1 cellular context compared by ENCODE assay signal in the genomic region with DNA sequence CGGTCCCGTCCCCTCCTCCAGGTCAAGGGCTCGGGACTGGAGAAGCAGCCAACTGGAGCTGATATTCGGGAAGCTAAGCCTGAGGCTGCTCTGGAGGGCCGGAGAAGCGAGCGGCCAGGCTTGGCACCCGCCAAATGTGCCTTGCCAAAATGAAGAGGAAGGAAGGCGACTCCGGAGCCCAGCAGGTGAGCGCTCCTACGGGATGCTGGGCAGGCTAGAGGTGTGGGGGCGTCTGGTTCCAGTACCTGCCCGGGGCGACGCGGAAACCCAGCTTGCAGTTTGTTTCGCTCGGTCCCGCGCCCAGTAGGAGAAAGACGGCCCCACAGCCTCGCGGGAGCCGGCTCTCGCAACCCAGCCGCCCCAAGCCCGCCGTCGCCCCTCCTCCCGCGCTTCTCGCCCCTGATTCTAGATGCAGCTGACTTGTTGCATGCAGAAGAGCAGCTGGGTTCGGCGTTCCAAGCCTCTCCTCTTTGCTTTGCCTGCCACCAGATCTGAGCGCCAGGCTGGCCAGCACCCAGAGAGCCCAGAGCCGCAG.
TF ChIP-seq lines count a peak whose summit lies in the region.

No MANE protein-coding gene starts in this region.

TF ChIP-seq in WTC11, 78 proteins besides CTCF, POLR2A, EP300 and RAD21 (continued from another document):
- TF ChIP-seq NFE2L1 (CRISPR knock-in tag; IDR thresholded peaks at IDR 0.05) (no peak), ZBTB21 (CRISPR knock-in tag; IDR thresholded peaks at IDR 0.05; ENCODE audit: borderline replicate concordance) (no peak), ZNF396 (CRISPR knock-in tag; IDR thresholded peaks at IDR 0.05; ENCODE audit: borderline replicate concordance) (no peak)
- TF ChIP-seq, protein P1, sequence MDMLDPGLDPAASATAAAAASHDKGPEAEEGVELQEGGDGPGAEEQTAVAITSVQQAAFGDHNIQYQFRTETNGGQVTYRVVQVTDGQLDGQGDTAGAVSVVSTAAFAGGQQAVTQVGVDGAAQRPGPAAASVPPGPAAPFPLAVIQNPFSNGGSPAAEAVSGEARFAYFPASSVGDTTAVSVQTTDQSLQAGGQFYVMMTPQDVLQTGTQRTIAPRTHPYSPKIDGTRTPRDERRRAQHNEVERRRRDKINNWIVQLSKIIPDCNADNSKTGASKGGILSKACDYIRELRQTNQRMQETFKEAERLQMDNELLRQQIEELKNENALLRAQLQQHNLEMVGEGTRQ (CRISPR knock-in tag; IDR thresholded peaks at IDR 0.05) = no peak
- TF ChIP-seq, protein P2, sequence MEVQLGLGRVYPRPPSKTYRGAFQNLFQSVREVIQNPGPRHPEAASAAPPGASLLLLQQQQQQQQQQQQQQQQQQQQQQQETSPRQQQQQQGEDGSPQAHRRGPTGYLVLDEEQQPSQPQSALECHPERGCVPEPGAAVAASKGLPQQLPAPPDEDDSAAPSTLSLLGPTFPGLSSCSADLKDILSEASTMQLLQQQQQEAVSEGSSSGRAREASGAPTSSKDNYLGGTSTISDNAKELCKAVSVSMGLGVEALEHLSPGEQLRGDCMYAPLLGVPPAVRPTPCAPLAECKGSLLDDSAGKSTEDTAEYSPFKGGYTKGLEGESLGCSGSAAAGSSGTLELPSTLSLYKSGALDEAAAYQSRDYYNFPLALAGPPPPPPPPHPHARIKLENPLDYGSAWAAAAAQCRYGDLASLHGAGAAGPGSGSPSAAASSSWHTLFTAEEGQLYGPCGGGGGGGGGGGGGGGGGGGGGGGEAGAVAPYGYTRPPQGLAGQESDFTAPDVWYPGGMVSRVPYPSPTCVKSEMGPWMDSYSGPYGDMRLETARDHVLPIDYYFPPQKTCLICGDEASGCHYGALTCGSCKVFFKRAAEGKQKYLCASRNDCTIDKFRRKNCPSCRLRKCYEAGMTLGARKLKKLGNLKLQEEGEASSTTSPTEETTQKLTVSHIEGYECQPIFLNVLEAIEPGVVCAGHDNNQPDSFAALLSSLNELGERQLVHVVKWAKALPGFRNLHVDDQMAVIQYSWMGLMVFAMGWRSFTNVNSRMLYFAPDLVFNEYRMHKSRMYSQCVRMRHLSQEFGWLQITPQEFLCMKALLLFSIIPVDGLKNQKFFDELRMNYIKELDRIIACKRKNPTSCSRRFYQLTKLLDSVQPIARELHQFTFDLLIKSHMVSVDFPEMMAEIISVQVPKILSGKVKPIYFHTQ (CRISPR knock-in tag; IDR thresholded peaks at IDR 0.05) = no peak
- TF ChIP-seq, protein P3, sequence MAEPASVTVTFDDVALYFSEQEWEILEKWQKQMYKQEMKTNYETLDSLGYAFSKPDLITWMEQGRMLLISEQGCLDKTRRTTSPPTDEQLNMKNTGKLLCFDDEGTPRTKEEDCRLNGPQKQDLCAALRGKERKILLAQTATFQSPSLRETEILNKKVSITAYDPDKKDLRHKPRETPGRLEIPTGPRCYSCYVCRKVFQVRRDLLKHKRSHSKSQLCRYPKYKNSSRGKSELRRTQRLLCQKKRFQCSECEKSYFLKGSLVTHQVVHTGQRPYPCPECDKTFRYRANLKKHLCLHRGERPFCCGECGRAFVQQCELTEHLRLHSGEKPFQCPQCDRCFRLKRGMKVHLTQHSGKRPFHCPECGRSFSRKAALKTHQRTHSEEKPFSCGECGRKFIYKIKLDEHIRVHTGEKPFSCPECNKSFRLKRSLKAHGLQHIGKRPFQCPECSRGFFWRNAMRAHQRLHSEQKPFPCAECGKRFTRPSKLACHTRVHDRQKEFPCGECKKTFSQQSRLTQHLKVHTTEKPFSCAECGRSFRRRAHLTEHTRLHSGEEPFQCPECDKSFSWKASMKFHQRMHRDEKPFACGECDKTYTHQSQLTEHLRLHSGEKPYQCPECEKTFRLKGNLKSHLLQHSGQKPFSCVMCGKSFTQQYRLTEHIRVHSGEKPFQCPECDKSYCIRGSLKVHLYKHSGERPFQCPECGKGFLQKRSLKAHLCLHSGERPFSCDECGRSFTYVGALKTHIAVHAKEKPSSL (CRISPR knock-in tag; conservative IDR thresholded peaks at IDR 0.05) = no peak
TF ChIP-seq in WTC11: peak in this region for 0.
